Comparison of ENCODE assay signal across 8 cellular contexts in genomic region chr4:146175541-146176453, GRCh38. TPM values are rescaled to one million over a fixed set of nuclear protein-coding genes. Genes with fewer than 3 reads are reported as not detected.
A peak's percentile ranks its signal among the peaks of the same experiment; 100 is the strongest.
DNase-seq lines count a peak whose midpoint lies in the region; ATAC-seq lines count a peak whose summit lies in the region.

LSM6 (plus strand) TSS chr4:146175718; CDS start chr4:146182922, 7,204 bp downstream.

- peaks cover 27% of the 10 kb centered on the region for H3K4me1 Mint-ChIP-seq in activated CD4-positive, alpha-beta T cell treated with anti-CD3 and anti-CD28 coated beads, Interleukin-2, amount 10 ng/mL, durations not matched to agents 24 days and 14 days

- H3K27me3 Mint-ChIP-seq in activated CD4-positive, alpha-beta T cell treated with anti-CD3 and anti-CD28 coated beads, Interleukin-2, amount 10 ng/mL, durations not matched to agents 24 days and 14 days: no peaks in the 10 kb centered on the region

- peak; percentile 94 for ATAC-seq in GM18909 (IDR thresholded peaks at IDR 0.05; ENCODE audit: poor library complexity, unreplicated experiment)
- ATAC-seq in HG03175 (IDR thresholded peaks at IDR 0.05; ENCODE audit: unreplicated experiment): peak; percentile 97
- peak; percentile 96 for ATAC-seq in left lobe of liver

- intact Hi-C loops in activated CD4-positive, alpha-beta T cell treated with anti-CD3 and anti-CD28 coated beads, Interleukin-2, amount 10 ng/mL, durations not matched to agents 24 days and 14 days (cut with micrococcal nuclease): loop anchor here (1.0 to 10.0 kb wide), 6 partner anchors 43 to 559 kb away; partner anchors contain the start of genes SLC10A7 and ZNF827

- DNase-seq in AG20443 (ENCODE audit: low spot score): peak; percentile 92
- DNase-seq in NCI-H460 (ENCODE audit: extremely low read depth, low read depth): peak; percentile 67
- DNase-seq in activated CD4-positive, alpha-beta T cell treated with anti-CD3 and anti-CD28 coated beads, Interleukin-2, amount 10 ng/mL, durations not matched to agents 24 days and 14 days: peak; percentile 95
- peak; percentile 29 for DNase-seq in cortex of kidney (lab: John Stamatoyannopoulos, UW)
- peak; percentile 94 for DNase-seq in left lobe of liver (ENCODE audit: low spot score)
- DNase-seq in stimulated activated CD4-positive, alpha-beta T cell treated with anti-CD3 and anti-CD28 coated beads, Interleukin-2, amount 100 ng/mL, for 4 hours (ENCODE audit: low read depth): peak; percentile 78

- H3K4me3 Mint-ChIP-seq in activated CD4-positive, alpha-beta T cell treated with anti-CD3 and anti-CD28 coated beads, Interleukin-2, amount 10 ng/mL, durations not matched to agents 24 days and 14 days: peak within 1 kb of the TSS; percentile 84

- peaks cover 11% of the 10 kb centered on the region for H3K36me3 Mint-ChIP-seq in activated CD4-positive, alpha-beta T cell treated with anti-CD3 and anti-CD28 coated beads, Interleukin-2, amount 10 ng/mL, durations not matched to agents 24 days and 14 days (ENCODE audit: low read depth)

- H3K27ac Mint-ChIP-seq in activated CD4-positive, alpha-beta T cell treated with anti-CD3 and anti-CD28 coated beads, Interleukin-2, amount 10 ng/mL, durations not matched to agents 24 days and 14 days: peak within 1 kb of the TSS; percentile 89

- no peaks in the 10 kb centered on the region for H3K9me3 Mint-ChIP-seq in activated CD4-positive, alpha-beta T cell treated with anti-CD3 and anti-CD28 coated beads, Interleukin-2, amount 10 ng/mL, durations not matched to agents 24 days and 14 days

RNA-seq across cellular contexts. Expression of gene LSM6, which starts in this region (rescaled TPM):
- total RNA-seq in NCI-H460 (2014; rRNA removed; shearing (Covaris generic)): 39.5 and 45.3 TPM in 2 replicates
- 45.3 and 55.5 TPM in 2 replicates for polyA plus RNA-seq in NCI-H460 (2014; cell fraction: nucleus; rRNA removed)
- 60.4 and 60.7 TPM in 2 replicates for total RNA-seq in activated CD4-positive, alpha-beta T cell treated with anti-CD3 and anti-CD28 coated beads, Interleukin-2, amount 10 ng/mL, durations not matched to agents 24 days and 14 days
- 8.2 TPM for total RNA-seq in left lobe of liver

Comparison
In these comparisons a context has a peak if more than half of its experiments do, and no peak if none do; other contexts are left out.
1. Peak in every context shown above with its lines: DNase-seq and ATAC-seq.
2. DNase-seq: peak in every context shown above with its lines; median percentile 95 in activated CD4-positive, alpha-beta T cell treated with anti-CD3 and anti-CD28 coated beads, Interleukin-2, amount 10 ng/mL, durations not matched to agents 24 days and 14 days; 94 in left lobe of liver; 92 in AG20443; 78 in stimulated activated CD4-positive, alpha-beta T cell treated with anti-CD3 and anti-CD28 coated beads, Interleukin-2, amount 100 ng/mL, for 4 hours; 67 in NCI-H460; 29 in cortex of kidney.